ENCODE assay signal across 8 cellular contexts in genomic region chr9:21974230-21974541, GRCh38. TPM values are rescaled to one million over a fixed set of nuclear protein-coding genes. Genes with fewer than 3 reads are reported as not detected.
DNase-seq lines count a peak whose midpoint lies in the region; ATAC-seq and TF ChIP-seq lines count a peak whose summit lies in the region.

No MANE protein-coding gene starts in this region.

- no peak overlapping the region for H4K91ac ChIP-seq in neuronal stem cell (ENCODE audit: low read depth, low read length, poor library complexity)

- peak overlapping the region; percentile 95 for H2AFZ ChIP-seq in neuronal stem cell (ENCODE audit: low read length)

- H4K8ac ChIP-seq in neuronal stem cell (ENCODE audit: low read depth, low read length) = no peak overlapping the region

- no peak overlapping the region for H3K14ac ChIP-seq in neuronal stem cell (ENCODE audit: low read length)

- ATAC-seq in HG03439 (IDR thresholded peaks at IDR 0.05; ENCODE audit: unreplicated experiment) = no peak
- no peak for ATAC-seq in GM18868 (IDR thresholded peaks at IDR 0.05; ENCODE audit: unreplicated experiment)

- H3K27me3 ChIP-seq in duodenal mucosa (ENCODE audit: control insufficient read depth in 1 of 2, insufficient read depth in 2 of 2, low read length in 2 of 2) = peaks cover 84 to 90% of the 10 kb centered on the region in 2 donors
- peaks cover 23 to 98% (median 74%) of the 10 kb centered on the region in 3 experiments for H3K27me3 ChIP-seq in neuronal stem cell (ENCODE audit: control insufficient read depth in 3 of 3, insufficient read depth in 3 of 3, low read depth in 1 of 3, low read length in 3 of 3)

- H3K4me3 ChIP-seq in LNCaP clone FGC (ENCODE audit: low read depth, low read length) (peak overlapping the region; percentile 75), duodenal mucosa (ENCODE audit: low read depth in 1 of 2, low read length in 2 of 2) (peak overlapping the region; percentile 66 to 67), neuronal stem cell (ENCODE audit: low read length in 2 of 2) (peak overlapping the region; percentile 29 to 79)

- H3K9me3 ChIP-seq in duodenal mucosa (ENCODE audit: control insufficient read depth in 1 of 2, low read length in 2 of 2) (no peaks in the 10 kb centered on the region), neuronal stem cell (replicated peaks in 1 of 2; ENCODE audit: control insufficient read depth in 2 of 2, insufficient read depth in 1 of 2, low read depth in 1 of 2, low read length in 2 of 2) (peaks cover 1 to 8% of the 10 kb centered on the region in 2 donors)

- no peak for TF ChIP-seq CTCF in LNCaP clone FGC (IDR thresholded peaks at IDR 0.05; ENCODE audit: control insufficient read depth, extremely low read depth, insufficient read depth)

- H3K18ac ChIP-seq in neuronal stem cell (ENCODE audit: low read length) = no peak overlapping the region

- H2BK5ac ChIP-seq in neuronal stem cell (ENCODE audit: low read length) = no peak overlapping the region

- H3K9ac ChIP-seq in duodenal mucosa (ENCODE audit: low read depth in 1 of 2, low read length in 2 of 2) (no peak overlapping the region), neuronal stem cell (ENCODE audit: low read depth, low read length, poor library complexity) (no peak overlapping the region)

- H3K23ac ChIP-seq in neuronal stem cell (ENCODE audit: low read depth, low read length, poor library complexity) = no peak overlapping the region

- peak overlapping the region; percentile 90 for H3K4me2 ChIP-seq in neuronal stem cell (ENCODE audit: insufficient read depth, low read length, poor library complexity, severe bottlenecking)

- H3K27ac ChIP-seq in duodenal mucosa (ENCODE audit: low read depth, low read length) (no peak overlapping the region), neuronal stem cell (replicated peaks; ENCODE audit: low read length) (no peak overlapping the region)

- no peak overlapping the region for H3K4ac ChIP-seq in neuronal stem cell (ENCODE audit: low read length)

- no peak overlapping the region for H2AK5ac ChIP-seq in neuronal stem cell (ENCODE audit: low read depth, low read length)

- H3K79me1 ChIP-seq in neuronal stem cell (ENCODE audit: low read depth, low read length) = no peaks in the 10 kb centered on the region

- H3K36me3 ChIP-seq in duodenal mucosa (ENCODE audit: control insufficient read depth in 1 of 2, insufficient read depth in 2 of 2, low read length in 2 of 2) = no peaks in the 10 kb centered on the region
- no peaks in the 10 kb centered on the region for H3K36me3 ChIP-seq in neuronal stem cell (replicated peaks in 1 of 2; ENCODE audit: control insufficient read depth in 2 of 2, insufficient read depth in 2 of 2, low read length in 2 of 2)

- WGBS in neuronal stem cell (ENCODE audit: extremely low coverage in 2 of 2, insufficient read length in 2 of 2, insufficient replicate concordance in 1 of 2), 2 donors = no CpG with 5 or more reads among the region's 8 CpGs

- H2BK15ac ChIP-seq in neuronal stem cell (ENCODE audit: low read length) = no peak overlapping the region

- H3K4me1 ChIP-seq in duodenal mucosa (ENCODE audit: control insufficient read depth in 1 of 2, insufficient read depth in 2 of 2, low read length in 2 of 2) (peaks cover 3 to 7% of the 10 kb centered on the region in 2 donors), neuronal stem cell (ENCODE audit: control insufficient read depth in 2 of 2, insufficient read depth in 1 of 2, low read depth in 1 of 2, low read length in 2 of 2) (no peaks in the 10 kb centered on the region)

- DNase-seq in EL (peak; percentile 63), LNCaP clone FGC (ENCODE audit: low read depth) (no peak), neuronal stem cell (ENCODE audit: low spot score) (no peak), LoVo (ENCODE audit: low spot score) (no peak)
- DNase-seq in stimulated activated naive CD4-positive, alpha-beta T cell (lab: John Stamatoyannopoulos, UW) = no peak

- no peak overlapping the region for H2BK120ac ChIP-seq in neuronal stem cell (ENCODE audit: low read depth, low read length)

- H2BK12ac ChIP-seq in neuronal stem cell (ENCODE audit: low read length) = no peak overlapping the region

RNA-seq across cellular contexts. Expression of gene CDKN2A, which starts 20.0 kb away (rescaled TPM):
- polyA plus RNA-seq in neuronal stem cell (2013, experiment 1 of 2) = 0.10 TPM
- 0.12 TPM for polyA plus RNA-seq in neuronal stem cell (2013, experiment 2 of 2)

RNA-seq across cellular contexts. Expression of gene CDKN2B-AS1, which starts 20.4 kb away (rescaled TPM):
- 0.06 TPM for polyA plus RNA-seq in neuronal stem cell (2013, experiment 1 of 2)
- 0.03 TPM for polyA plus RNA-seq in neuronal stem cell (2013, experiment 2 of 2)

RNA-seq across cellular contexts. Expression of gene CDKN2B, which starts 34.9 kb away (rescaled TPM):
- 0.04 TPM for polyA plus RNA-seq in neuronal stem cell (2013, experiment 1 of 2)
- 0.11 TPM for polyA plus RNA-seq in neuronal stem cell (2013, experiment 2 of 2)
